In the genomic region with DNA sequence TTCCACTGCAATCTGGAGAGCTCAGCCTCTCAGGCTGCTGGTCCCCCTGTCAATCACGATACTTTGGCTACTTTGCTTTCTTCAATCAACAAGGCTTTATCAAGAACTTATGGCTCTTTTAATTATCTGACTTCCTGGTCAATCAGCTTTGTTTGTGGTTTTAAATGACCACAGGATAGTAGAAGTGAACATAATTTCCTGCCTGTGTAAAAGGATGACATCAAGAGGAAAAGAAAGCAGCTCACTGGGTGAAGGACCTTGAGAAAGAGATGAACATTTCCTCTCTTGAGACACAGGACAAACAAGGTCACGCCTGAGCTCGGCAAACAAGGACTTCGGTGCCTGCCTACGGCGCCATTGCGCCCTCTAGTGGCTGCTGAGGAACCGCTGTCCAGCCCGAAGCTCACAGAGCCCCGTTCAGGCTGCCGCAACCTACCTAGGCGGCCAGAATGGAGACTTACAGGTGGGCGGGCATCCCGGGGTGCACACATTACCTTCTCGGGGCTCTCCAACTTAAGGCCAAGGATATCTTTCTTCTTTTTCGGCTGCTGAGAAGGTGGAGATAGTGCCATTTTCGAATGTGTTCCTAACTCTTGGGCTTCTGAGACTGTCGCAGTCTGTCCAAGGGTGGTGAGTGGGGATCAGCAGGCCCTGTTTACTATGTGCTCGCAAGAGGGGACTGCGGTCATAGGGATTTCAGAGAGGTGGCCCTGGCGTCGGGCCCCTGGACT, we compare ENCODE assay signal across 8 cellular contexts. TPM values are rescaled to one million over a fixed set of nuclear protein-coding genes. Genes with fewer than 3 reads are reported as not detected.
A peak's percentile ranks its signal among the peaks of the same experiment; 100 is the strongest.
DNase-seq lines count a peak whose midpoint lies in the region; ATAC-seq and TF ChIP-seq lines count a peak whose summit lies in the region.

No MANE protein-coding gene starts in this region.

- TF ChIP-seq CTCF in Peyer's patch (IDR thresholded peaks at IDR 0.05): peak; percentile 77 to 98 (median 94)
- TF ChIP-seq CTCF in fibroblast of lung (conservative IDR thresholded peaks at IDR 0.05 in 1 of 2, IDR thresholded peaks at IDR 0.05 in 1 of 2; ENCODE audit: low read depth in 1 of 2, low read length in 2 of 2): peak; percentile 95 to 99
- peak; percentile 97 to 99 (median 98) for TF ChIP-seq CTCF in nephron (IDR thresholded peaks at IDR 0.05; ENCODE audit: unreplicated experiment in 3 of 3)

- H3K9me3 Mint-ChIP-seq in activated T-cell treated with anti-CD3 and anti-CD28 coated beads, Interleukin-2, amount 50 U/mL, for 72 hours: no peaks in the 10 kb centered on the region
- H3K9me3 Mint-ChIP-seq in nephron: no peaks in the 10 kb centered on the region

- peak; percentile 69 for ATAC-seq in GM21528 (IDR thresholded peaks at IDR 0.05; ENCODE audit: low FRiP score, unreplicated experiment)
- peak; percentile 86 to 92 for ATAC-seq in activated T-cell treated with anti-CD3 and anti-CD28 coated beads, Interleukin-2, amount 50 U/mL, for 72 hours (replicated peaks in 1 of 2)

- no peaks in the 10 kb centered on the region for H3K79me2 ChIP-seq in fibroblast of lung (ENCODE audit: control insufficient read depth, insufficient read depth, low read length)

- peaks cover 0 to 2% of the 10 kb centered on the region in 2 donors for H3K36me3 Mint-ChIP-seq in activated T-cell treated with anti-CD3 and anti-CD28 coated beads, Interleukin-2, amount 50 U/mL, for 72 hours (ENCODE audit: insufficient read depth in 2 of 2)
- no peaks in the 10 kb centered on the region for H3K36me3 Mint-ChIP-seq in nephron (ENCODE audit: low read depth)

- peak overlapping the region; percentile 96 for H3K27ac Mint-ChIP-seq in activated T-cell treated with anti-CD3 and anti-CD28 coated beads, Interleukin-2, amount 50 U/mL, for 72 hours
- H3K27ac Mint-ChIP-seq in nephron: peak overlapping the region in 1 of 3 experiments; percentile 40

- no peak overlapping the region for H3K9ac ChIP-seq in fibroblast of lung (ENCODE audit: insufficient read depth, low read length)

- H3K4me3 Mint-ChIP-seq in activated T-cell treated with anti-CD3 and anti-CD28 coated beads, Interleukin-2, amount 50 U/mL, for 72 hours: peak overlapping the region; percentile 38 to 67
- H3K4me3 Mint-ChIP-seq in nephron: no peak overlapping the region

- peak overlapping the region; percentile 29 to 69 (median 53) for H3K27ac ChIP-seq in Peyer's patch
- peak overlapping the region; percentile 81 for H3K27ac ChIP-seq in fibroblast of lung (ENCODE audit: insufficient read depth, low read length)

- peaks cover 53% of the 10 kb centered on the region for H3K4me1 Mint-ChIP-seq in activated T-cell treated with anti-CD3 and anti-CD28 coated beads, Interleukin-2, amount 50 U/mL, for 72 hours (ENCODE audit: low read depth)
- H3K4me1 Mint-ChIP-seq in nephron: peaks cover 5% of the 10 kb centered on the region

- H3K4me3 ChIP-seq in Peyer's patch (no peak overlapping the region), fibroblast of lung (replicated peaks in 1 of 4; ENCODE audit: control extremely low read depth in 1 of 4, insufficient read depth in 1 of 4, low read depth in 3 of 4, low read length in 4 of 4) (no peak overlapping the region)

- H3K9me3 ChIP-seq in Peyer's patch: no peaks in the 10 kb centered on the region
- no peaks in the 10 kb centered on the region for H3K9me3 ChIP-seq in fibroblast of lung (ENCODE audit: control insufficient read depth, insufficient read depth, low read depth, low read length)

- no peaks in the 10 kb centered on the region for H3K36me3 ChIP-seq in Peyer's patch
- H3K36me3 ChIP-seq in fibroblast of lung (ENCODE audit: control insufficient read depth, insufficient read depth, low read length): no peaks in the 10 kb centered on the region

- peak overlapping the region; percentile 53 for H2AFZ ChIP-seq in fibroblast of lung (ENCODE audit: low read length)

- H4K20me1 ChIP-seq in fibroblast of lung (ENCODE audit: control insufficient read depth, extremely low read depth, insufficient read depth, low read length): no peaks in the 10 kb centered on the region

- no peaks in the 10 kb centered on the region for H3K27me3 ChIP-seq in Peyer's patch
- no peaks in the 10 kb centered on the region for H3K27me3 ChIP-seq in fibroblast of lung (ENCODE audit: control insufficient read depth, insufficient read depth, low read length)

- no peak for TF ChIP-seq POLR2A in Peyer's patch (IDR thresholded peaks at IDR 0.05)

- H3K27me3 Mint-ChIP-seq in activated T-cell treated with anti-CD3 and anti-CD28 coated beads, Interleukin-2, amount 50 U/mL, for 72 hours (ENCODE audit: low read depth): no peaks in the 10 kb centered on the region
- peaks cover 16% of the 10 kb centered on the region for H3K27me3 Mint-ChIP-seq in nephron (ENCODE audit: low read depth)

- no peaks in the 10 kb centered on the region for H3K4me1 ChIP-seq in Peyer's patch
- H3K4me1 ChIP-seq in fibroblast of lung (ENCODE audit: control insufficient read depth, extremely low read depth, insufficient read depth, low read length): peaks cover 3% of the 10 kb centered on the region

- peak overlapping the region; percentile 54 for H3K4me2 ChIP-seq in fibroblast of lung (ENCODE audit: extremely low read depth, insufficient read depth, low read length)

- DNase-seq in DMS153 (lab: John Stamatoyannopoulos, UW): peak; percentile 88
- DNase-seq in HuH-7.5 (ENCODE audit: low spot score): peak; percentile 79
- peak; percentile 78 to 96 (median 93) for DNase-seq in Peyer's patch
- peak; percentile 91 to 94 for DNase-seq in activated T-cell treated with anti-CD3 and anti-CD28 coated beads, Interleukin-2, amount 50 U/mL, for 72 hours
- peak; percentile 86 to 99 for DNase-seq in fibroblast of lung (ENCODE audit: low read depth in 2 of 2)
- peak; percentile 59 to 84 (median 72) for DNase-seq in stimulated activated naive CD4-positive, alpha-beta T cell (lab: John Stamatoyannopoulos, UW)

RNA-seq across cellular contexts. Expression of a gene that starts 54.0 kb away (rescaled TPM):
- 1 to 10 TPM in 1 of 4 donors, under 1 TPM in 1, not detected in 2; 0.57 to 2.5 TPM for total RNA-seq in Peyer's patch
- total RNA-seq in activated T-cell treated with anti-CD3 and anti-CD28 coated beads, Interleukin-2, amount 50 U/mL, for 72 hours: 1 to 10 TPM; 1.4 to 1.9 TPM
- total RNA-seq in fibroblast of lung: 2.6 and 3.1 TPM in 2 replicates
- 0.28 and 0.66 TPM in 2 replicates for polyA plus RNA-seq in fibroblast of lung
- 0.36 and 0.85 TPM in 2 replicates for polyA plus RNA-seq in fibroblast of lung (2012)
- polyA minus RNA-seq in fibroblast of lung (ENCODE audit: low replicate concordance): not detected in 2 replicates

Comparison
In these comparisons a context has a peak if more than half of its experiments do, and no peak if none do; other contexts are left out.
1. H3K4me3 Mint-ChIP-seq: peak in activated T-cell treated with anti-CD3 and anti-CD28 coated beads, Interleukin-2, amount 50 U/mL, for 72 hours (2 of 2); none in nephron (0 of 3).
2. Peak in every context shown above with its lines, with median percentiles within 50 percentile points of each other: DNase-seq and CTCF ChIP-seq.